8 cellular contexts compared by ENCODE assay signal in the genomic region with DNA sequence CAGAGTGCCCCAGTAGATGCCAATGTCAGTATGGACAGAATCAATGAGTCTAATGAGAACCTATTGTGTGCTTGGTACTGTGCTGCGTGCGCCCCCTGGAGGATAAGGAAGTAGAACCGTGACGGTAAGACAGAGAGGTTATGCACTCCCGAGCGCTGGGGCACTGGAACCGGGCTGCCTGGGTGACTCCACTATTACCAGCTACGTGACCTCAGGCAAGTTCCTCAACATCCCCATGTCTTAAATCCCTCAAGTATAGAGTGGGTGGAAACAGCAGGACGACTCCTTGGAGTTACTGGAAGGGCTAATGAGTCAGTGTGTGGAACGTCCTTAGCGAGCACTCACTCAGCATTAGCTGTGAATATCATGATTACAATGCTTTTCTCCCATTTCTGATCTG. TPM values are rescaled to one million over a fixed set of nuclear protein-coding genes. Genes with fewer than 3 reads are reported as not detected.
DNase-seq lines count a peak whose midpoint lies in the region; ATAC-seq and TF ChIP-seq lines count a peak whose summit lies in the region.

No MANE protein-coding gene starts in this region.

- no peak overlapping the region for H3K4me3 Mint-ChIP-seq in natural killer cell treated with Interleukin-12 subunit alpha and Interleukin-12 subunit beta and Interleukin-15 and Interleukin-18, amount 100 ng/mL, for 72 hours

- no peaks in the 10 kb centered on the region for H3K36me3 Mint-ChIP-seq in natural killer cell treated with Interleukin-12 subunit alpha and Interleukin-12 subunit beta and Interleukin-15 and Interleukin-18, amount 100 ng/mL, for 72 hours

- TF ChIP-seq CTCF in AG10803 (conservative IDR thresholded peaks at IDR 0.05; ENCODE audit: low read length) (peak; percentile 52), choroid plexus epithelial cell (conservative IDR thresholded peaks at IDR 0.05; ENCODE audit: low read depth, low read length) (peak; percentile 67)

- H3K4me1 Mint-ChIP-seq in natural killer cell treated with Interleukin-12 subunit alpha and Interleukin-12 subunit beta and Interleukin-15 and Interleukin-18, amount 100 ng/mL, for 72 hours (ENCODE audit: low read depth in 2 of 2): peaks cover 4% of the 10 kb centered on the region in 2 donors

- no peaks in the 10 kb centered on the region for H3K9me3 Mint-ChIP-seq in natural killer cell treated with Interleukin-12 subunit alpha and Interleukin-12 subunit beta and Interleukin-15 and Interleukin-18, amount 100 ng/mL, for 72 hours

- H3K27me3 Mint-ChIP-seq in natural killer cell treated with Interleukin-12 subunit alpha and Interleukin-12 subunit beta and Interleukin-15 and Interleukin-18, amount 100 ng/mL, for 72 hours: peaks cover 6 to 8% of the 10 kb centered on the region in 2 donors

- DNase-seq in AG10803 (ENCODE audit: low read depth) (peak; percentile 14), LHCN-M2 (ENCODE audit: low read depth) (peak; percentile 33), choroid plexus epithelial cell (ENCODE audit: low read depth) (peak; percentile 53)
- peak in 3 of 4 experiments; percentile 8 to 25 (median 17) for DNase-seq in activated CD4-positive, CD25-positive, alpha-beta regulatory T cell (lab: John Stamatoyannopoulos, UW)
- DNase-seq in natural killer cell treated with Interleukin-12 subunit alpha and Interleukin-12 subunit beta and Interleukin-15 and Interleukin-18, amount 100 ng/mL, for 72 hours (ENCODE audit: low spot score): peak; percentile 70

- H3K4me3 ChIP-seq in AG10803 (ENCODE audit: low read length): no peak overlapping the region
- no peak overlapping the region for H3K4me3 ChIP-seq in choroid plexus epithelial cell (ENCODE audit: low read depth, low read length)

- ATAC-seq in GM18868 (IDR thresholded peaks at IDR 0.05; ENCODE audit: unreplicated experiment) (peak; percentile 76), GM18502 (IDR thresholded peaks at IDR 0.05; ENCODE audit: poor library complexity, unreplicated experiment) (no peak), HG03159 (IDR thresholded peaks at IDR 0.05; ENCODE audit: unreplicated experiment) (no peak)
- peak; percentile 72 to 79 for ATAC-seq in natural killer cell treated with Interleukin-12 subunit alpha and Interleukin-12 subunit beta and Interleukin-15 and Interleukin-18, amount 100 ng/mL, for 72 hours

- H3K27ac Mint-ChIP-seq in natural killer cell treated with Interleukin-12 subunit alpha and Interleukin-12 subunit beta and Interleukin-15 and Interleukin-18, amount 100 ng/mL, for 72 hours: no peak overlapping the region

RNA-seq across cellular contexts. Expression of gene CHST4, which starts 16.2 kb away (rescaled TPM):
- 0.17 TPM in 1 of 2 replicates, not detected in the other for total RNA-seq in LHCN-M2 (2014; rRNA removed)
- not detected for polyA plus RNA-seq in LHCN-M2 (2012)
- not detected for total RNA-seq in natural killer cell treated with Interleukin-12 subunit alpha and Interleukin-12 subunit beta and Interleukin-15 and Interleukin-18, amount 100 ng/mL, for 72 hours

RNA-seq across cellular contexts. Expression of gene TAT, which starts 34.5 kb away (rescaled TPM):
- not detected in 2 replicates for total RNA-seq in LHCN-M2 (2014; rRNA removed)
- not detected for polyA plus RNA-seq in LHCN-M2 (2012)
- total RNA-seq in natural killer cell treated with Interleukin-12 subunit alpha and Interleukin-12 subunit beta and Interleukin-15 and Interleukin-18, amount 100 ng/mL, for 72 hours: not detected

RNA-seq across cellular contexts. Expression of gene ZNF19, which starts 53.3 kb away (rescaled TPM):
- total RNA-seq in LHCN-M2 (2014; rRNA removed): 0.96 and 3.9 TPM in 2 replicates
- polyA plus RNA-seq in LHCN-M2 (2012): 0.84 TPM
- 1 to 10 TPM; 3.4 to 4.4 TPM for total RNA-seq in natural killer cell treated with Interleukin-12 subunit alpha and Interleukin-12 subunit beta and Interleukin-15 and Interleukin-18, amount 100 ng/mL, for 72 hours

Comparison
In these comparisons a context has a peak if more than half of its experiments do, and no peak if none do; other contexts are left out.
1. DNase-seq: peak in every context shown above with its lines; median percentile 70 in natural killer cell treated with Interleukin-12 subunit alpha and Interleukin-12 subunit beta and Interleukin-15 and Interleukin-18, amount 100 ng/mL, for 72 hours; 53 in choroid plexus epithelial cell; 33 in LHCN-M2; 17 in activated CD4-positive, CD25-positive, alpha-beta regulatory T cell; 14 in AG10803.
2. ATAC-seq: peak in GM18868 (single experiment) and natural killer cell treated with Interleukin-12 subunit alpha and Interleukin-12 subunit beta and Interleukin-15 and Interleukin-18, amount 100 ng/mL, for 72 hours (2 of 2); none in GM18502 (single experiment) and HG03159 (single experiment).